ENCODE assay signal across 1 cellular context in the genomic region with DNA sequence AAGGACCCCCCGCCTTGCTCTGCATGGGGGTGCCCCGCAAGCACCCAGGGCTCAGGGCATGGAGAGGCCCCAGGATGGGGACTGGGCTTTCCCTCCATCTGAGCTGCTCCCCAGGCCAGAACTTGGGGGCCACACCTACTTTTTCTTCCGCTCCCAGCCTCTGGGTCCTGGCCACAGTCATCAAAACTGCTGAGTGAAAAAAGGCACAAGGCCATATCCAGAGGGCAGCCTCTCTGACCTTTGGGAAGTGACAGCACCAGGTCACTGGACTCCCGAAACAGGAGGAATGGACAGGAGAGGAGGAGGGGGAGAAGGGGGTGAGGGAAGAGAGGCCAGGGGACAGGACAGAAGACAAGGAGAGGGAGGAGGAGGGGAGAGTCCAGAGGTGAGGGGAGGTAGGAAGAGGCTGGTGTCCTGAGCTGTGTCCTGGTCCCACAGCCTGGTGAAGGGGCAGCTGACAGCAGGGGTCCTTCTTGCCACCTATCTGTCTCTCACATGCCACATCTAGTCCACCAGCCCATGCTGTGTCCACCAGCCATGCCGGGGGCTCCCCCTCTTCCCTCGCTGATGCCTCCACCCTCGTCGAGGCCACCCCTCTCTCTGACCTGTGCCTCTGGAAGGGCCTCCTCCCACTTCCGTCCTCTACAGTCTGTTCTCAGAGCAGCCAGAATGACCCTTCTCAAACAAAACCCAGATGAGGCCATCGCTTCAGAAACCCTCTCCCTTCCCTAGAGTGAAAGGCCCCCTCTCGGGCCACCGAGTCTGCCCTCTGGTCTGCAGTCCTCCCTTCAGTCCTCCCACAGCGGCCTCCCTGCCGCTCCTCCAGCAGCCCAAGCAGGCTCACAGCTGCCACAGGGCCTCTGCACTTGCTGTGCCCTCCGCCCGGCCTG.
TF ChIP-seq lines count a peak whose summit lies in the region.

No MANE protein-coding gene starts in this region.

TF ChIP-seq in HepG2, 621 proteins besides CTCF, POLR2A, EP300 and RAD21 (continued from another document and continues in another):
- TF ChIP-seq, protein P1, sequence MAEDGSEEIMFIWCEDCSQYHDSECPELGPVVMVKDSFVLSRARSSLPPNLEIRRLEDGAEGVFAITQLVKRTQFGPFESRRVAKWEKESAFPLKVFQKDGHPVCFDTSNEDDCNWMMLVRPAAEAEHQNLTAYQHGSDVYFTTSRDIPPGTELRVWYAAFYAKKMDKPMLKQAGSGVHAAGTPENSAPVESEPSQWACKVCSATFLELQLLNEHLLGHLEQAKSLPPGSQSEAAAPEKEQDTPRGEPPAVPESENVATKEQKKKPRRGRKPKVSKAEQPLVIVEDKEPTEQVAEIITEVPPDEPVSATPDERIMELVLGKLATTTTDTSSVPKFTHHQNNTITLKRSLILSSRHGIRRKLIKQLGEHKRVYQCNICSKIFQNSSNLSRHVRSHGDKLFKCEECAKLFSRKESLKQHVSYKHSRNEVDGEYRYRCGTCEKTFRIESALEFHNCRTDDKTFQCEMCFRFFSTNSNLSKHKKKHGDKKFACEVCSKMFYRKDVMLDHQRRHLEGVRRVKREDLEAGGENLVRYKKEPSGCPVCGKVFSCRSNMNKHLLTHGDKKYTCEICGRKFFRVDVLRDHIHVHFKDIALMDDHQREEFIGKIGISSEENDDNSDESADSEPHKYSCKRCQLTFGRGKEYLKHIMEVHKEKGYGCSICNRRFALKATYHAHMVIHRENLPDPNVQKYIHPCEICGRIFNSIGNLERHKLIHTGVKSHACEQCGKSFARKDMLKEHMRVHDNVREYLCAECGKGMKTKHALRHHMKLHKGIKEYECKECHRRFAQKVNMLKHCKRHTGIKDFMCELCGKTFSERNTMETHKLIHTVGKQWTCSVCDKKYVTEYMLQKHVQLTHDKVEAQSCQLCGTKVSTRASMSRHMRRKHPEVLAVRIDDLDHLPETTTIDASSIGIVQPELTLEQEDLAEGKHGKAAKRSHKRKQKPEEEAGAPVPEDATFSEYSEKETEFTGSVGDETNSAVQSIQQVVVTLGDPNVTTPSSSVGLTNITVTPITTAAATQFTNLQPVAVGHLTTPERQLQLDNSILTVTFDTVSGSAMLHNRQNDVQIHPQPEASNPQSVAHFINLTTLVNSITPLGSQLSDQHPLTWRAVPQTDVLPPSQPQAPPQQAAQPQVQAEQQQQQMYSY (CRISPR knock-in tag; IDR thresholded peaks at IDR 0.05): peak; percentile 89
- TF ChIP-seq, protein P2, sequence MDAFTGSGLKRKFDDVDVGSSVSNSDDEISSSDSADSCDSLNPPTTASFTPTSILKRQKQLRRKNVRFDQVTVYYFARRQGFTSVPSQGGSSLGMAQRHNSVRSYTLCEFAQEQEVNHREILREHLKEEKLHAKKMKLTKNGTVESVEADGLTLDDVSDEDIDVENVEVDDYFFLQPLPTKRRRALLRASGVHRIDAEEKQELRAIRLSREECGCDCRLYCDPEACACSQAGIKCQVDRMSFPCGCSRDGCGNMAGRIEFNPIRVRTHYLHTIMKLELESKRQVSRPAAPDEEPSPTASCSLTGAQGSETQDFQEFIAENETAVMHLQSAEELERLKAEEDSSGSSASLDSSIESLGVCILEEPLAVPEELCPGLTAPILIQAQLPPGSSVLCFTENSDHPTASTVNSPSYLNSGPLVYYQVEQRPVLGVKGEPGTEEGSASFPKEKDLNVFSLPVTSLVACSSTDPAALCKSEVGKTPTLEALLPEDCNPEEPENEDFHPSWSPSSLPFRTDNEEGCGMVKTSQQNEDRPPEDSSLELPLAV (CRISPR knock-in tag; conservative IDR thresholded peaks at IDR 0.05; ENCODE audit: low read depth): no peak
- TF ChIP-seq, protein P3, sequence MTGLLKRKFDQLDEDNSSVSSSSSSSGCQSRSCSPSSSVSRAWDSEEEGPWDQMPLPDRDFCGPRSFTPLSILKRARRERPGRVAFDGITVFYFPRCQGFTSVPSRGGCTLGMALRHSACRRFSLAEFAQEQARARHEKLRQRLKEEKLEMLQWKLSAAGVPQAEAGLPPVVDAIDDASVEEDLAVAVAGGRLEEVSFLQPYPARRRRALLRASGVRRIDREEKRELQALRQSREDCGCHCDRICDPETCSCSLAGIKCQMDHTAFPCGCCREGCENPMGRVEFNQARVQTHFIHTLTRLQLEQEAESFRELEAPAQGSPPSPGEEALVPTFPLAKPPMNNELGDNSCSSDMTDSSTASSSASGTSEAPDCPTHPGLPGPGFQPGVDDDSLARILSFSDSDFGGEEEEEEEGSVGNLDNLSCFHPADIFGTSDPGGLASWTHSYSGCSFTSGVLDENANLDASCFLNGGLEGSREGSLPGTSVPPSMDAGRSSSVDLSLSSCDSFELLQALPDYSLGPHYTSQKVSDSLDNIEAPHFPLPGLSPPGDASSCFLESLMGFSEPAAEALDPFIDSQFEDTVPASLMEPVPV (CRISPR knock-in tag; IDR thresholded peaks at IDR 0.05): no peak
- TF ChIP-seq CHCHD3 (CRISPR knock-in tag; IDR thresholded peaks at IDR 0.05) (no peak), ASH2L (IDR thresholded peaks at IDR 0.05; ENCODE audit: insufficient read length, low read depth, low read length) (no peak), ZNF563 (CRISPR knock-in tag; IDR thresholded peaks at IDR 0.05) (no peak), RFX1 (IDR thresholded peaks at IDR 0.05) (no peak), ZSCAN25 (CRISPR knock-in tag; IDR thresholded peaks at IDR 0.05) (peak; percentile 95), WIZ (CRISPR knock-in tag; IDR thresholded peaks at IDR 0.05) (0 out of 2 replicates have a peak, but pooled peaks have one; percentile 19), ZNF724P (CRISPR knock-in tag; IDR thresholded peaks at IDR 0.05; ENCODE audit: borderline replicate concordance) (no peak; the same call in 1 of the 2 replicates), MIXL1 (CRISPR knock-in tag; IDR thresholded peaks at IDR 0.05) (no peak), CENPX (CRISPR knock-in tag; IDR thresholded peaks at IDR 0.05) (no peak), POLR2AphosphoS2 (IDR thresholded peaks at IDR 0.05; ENCODE audit: low read depth, low read length) (no peak), PPARG (CRISPR knock-in tag; conservative IDR thresholded peaks at IDR 0.05) (no peak), KLF13 (CRISPR knock-in tag; IDR thresholded peaks at IDR 0.05) (no peak), ZNF329 (CRISPR knock-in tag; IDR thresholded peaks at IDR 0.05; ENCODE audit: low read depth) (no peak), RORA (CRISPR knock-in tag; IDR thresholded peaks at IDR 0.05) (no peak), SMAD9 (CRISPR knock-in tag; IDR thresholded peaks at IDR 0.05) (0 out of 2 replicates have a peak, but pooled peaks have one; percentile 27), HMG20A (CRISPR knock-in tag; IDR thresholded peaks at IDR 0.05; ENCODE audit: borderline replicate concordance) (peak; percentile 11; the same call in 1 of the 2 replicates), ZNF775 (CRISPR knock-in tag; IDR thresholded peaks at IDR 0.05; ENCODE audit: borderline replicate concordance) (no peak), MIER3 (CRISPR knock-in tag; IDR thresholded peaks at IDR 0.05; ENCODE audit: borderline replicate concordance) (peak; percentile 13; the same call in 1 of the 2 replicates), ZNF451 (CRISPR knock-in tag; IDR thresholded peaks at IDR 0.05) (no peak; the same call in 1 of the 2 replicates), MYNN (CRISPR knock-in tag; IDR thresholded peaks at IDR 0.05; ENCODE audit: low read depth) (no peak), SKI (IDR thresholded peaks at IDR 0.05; ENCODE audit: partially characterized antibody) (no peak), ZNF816 (CRISPR knock-in tag; IDR thresholded peaks at IDR 0.05; ENCODE audit: borderline replicate concordance) (no peak)
- TF ChIP-seq, protein P4, sequence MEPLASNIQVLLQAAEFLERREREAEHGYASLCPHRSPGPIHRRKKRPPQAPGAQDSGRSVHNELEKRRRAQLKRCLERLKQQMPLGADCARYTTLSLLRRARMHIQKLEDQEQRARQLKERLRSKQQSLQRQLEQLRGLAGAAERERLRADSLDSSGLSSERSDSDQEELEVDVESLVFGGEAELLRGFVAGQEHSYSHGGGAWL (CRISPR knock-in tag; IDR thresholded peaks at IDR 0.05): no peak; the same call in 1 of the 2 replicates
- TF ChIP-seq, protein P5, sequence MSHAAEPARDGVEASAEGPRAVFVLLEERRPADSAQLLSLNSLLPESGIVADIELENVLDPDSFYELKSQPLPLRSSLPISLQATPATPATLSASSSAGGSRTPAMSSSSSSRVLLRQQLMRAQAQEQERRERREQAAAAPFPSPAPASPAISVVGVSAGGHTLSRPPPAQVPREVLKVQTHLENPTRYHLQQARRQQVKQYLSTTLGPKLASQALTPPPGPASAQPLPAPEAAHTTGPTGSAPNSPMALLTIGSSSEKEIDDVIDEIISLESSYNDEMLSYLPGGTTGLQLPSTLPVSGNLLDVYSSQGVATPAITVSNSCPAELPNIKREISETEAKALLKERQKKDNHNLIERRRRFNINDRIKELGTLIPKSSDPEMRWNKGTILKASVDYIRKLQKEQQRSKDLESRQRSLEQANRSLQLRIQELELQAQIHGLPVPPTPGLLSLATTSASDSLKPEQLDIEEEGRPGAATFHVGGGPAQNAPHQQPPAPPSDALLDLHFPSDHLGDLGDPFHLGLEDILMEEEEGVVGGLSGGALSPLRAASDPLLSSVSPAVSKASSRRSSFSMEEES (CRISPR knock-in tag; IDR thresholded peaks at IDR 0.05): no peak
- TF ChIP-seq, protein P6, sequence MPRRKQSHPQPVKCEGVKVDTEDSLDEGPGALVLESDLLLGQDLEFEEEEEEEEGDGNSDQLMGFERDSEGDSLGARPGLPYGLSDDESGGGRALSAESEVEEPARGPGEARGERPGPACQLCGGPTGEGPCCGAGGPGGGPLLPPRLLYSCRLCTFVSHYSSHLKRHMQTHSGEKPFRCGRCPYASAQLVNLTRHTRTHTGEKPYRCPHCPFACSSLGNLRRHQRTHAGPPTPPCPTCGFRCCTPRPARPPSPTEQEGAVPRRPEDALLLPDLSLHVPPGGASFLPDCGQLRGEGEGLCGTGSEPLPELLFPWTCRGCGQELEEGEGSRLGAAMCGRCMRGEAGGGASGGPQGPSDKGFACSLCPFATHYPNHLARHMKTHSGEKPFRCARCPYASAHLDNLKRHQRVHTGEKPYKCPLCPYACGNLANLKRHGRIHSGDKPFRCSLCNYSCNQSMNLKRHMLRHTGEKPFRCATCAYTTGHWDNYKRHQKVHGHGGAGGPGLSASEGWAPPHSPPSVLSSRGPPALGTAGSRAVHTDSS (CRISPR knock-in tag; conservative IDR thresholded peaks at IDR 0.05): no peak
- TF ChIP-seq, protein P7, sequence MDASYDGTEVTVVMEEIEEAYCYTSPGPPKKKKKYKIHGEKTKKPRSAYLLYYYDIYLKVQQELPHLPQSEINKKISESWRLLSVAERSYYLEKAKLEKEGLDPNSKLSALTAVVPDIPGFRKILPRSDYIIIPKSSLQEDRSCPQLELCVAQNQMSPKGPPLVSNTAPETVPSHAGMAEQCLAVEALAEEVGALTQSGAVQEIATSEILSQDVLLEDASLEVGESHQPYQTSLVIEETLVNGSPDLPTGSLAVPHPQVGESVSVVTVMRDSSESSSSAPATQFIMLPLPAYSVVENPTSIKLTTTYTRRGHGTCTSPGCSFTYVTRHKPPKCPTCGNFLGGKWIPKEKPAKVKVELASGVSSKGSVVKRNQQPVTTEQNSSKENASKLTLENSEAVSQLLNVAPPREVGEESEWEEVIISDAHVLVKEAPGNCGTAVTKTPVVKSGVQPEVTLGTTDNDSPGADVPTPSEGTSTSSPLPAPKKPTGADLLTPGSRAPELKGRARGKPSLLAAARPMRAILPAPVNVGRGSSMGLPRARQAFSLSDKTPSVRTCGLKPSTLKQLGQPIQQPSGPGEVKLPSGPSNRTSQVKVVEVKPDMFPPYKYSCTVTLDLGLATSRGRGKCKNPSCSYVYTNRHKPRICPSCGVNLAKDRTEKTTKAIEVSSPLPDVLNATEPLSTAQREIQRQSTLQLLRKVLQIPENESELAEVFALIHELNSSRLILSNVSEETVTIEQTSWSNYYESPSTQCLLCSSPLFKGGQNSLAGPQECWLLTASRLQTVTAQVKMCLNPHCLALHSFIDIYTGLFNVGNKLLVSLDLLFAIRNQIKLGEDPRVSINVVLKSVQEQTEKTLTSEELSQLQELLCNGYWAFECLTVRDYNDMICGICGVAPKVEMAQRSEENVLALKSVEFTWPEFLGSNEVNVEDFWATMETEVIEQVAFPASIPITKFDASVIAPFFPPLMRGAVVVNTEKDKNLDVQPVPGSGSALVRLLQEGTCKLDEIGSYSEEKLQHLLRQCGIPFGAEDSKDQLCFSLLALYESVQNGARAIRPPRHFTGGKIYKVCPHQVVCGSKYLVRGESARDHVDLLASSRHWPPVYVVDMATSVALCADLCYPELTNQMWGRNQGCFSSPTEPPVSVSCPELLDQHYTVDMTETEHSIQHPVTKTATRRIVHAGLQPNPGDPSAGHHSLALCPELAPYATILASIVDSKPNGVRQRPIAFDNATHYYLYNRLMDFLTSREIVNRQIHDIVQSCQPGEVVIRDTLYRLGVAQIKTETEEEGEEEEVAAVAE (CRISPR knock-in tag; IDR thresholded peaks at IDR 0.05; ENCODE audit: borderline replicate concordance): 0 out of 2 replicates have a peak, but pooled peaks have one; percentile 33
- TF ChIP-seq, protein P8, sequence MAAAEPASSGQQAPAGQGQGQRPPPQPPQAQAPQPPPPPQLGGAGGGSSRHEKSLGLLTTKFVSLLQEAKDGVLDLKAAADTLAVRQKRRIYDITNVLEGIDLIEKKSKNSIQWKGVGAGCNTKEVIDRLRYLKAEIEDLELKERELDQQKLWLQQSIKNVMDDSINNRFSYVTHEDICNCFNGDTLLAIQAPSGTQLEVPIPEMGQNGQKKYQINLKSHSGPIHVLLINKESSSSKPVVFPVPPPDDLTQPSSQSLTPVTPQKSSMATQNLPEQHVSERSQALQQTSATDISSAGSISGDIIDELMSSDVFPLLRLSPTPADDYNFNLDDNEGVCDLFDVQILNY (CRISPR knock-in tag; conservative IDR thresholded peaks at IDR 0.05): no peak
- TF ChIP-seq, protein P9, sequence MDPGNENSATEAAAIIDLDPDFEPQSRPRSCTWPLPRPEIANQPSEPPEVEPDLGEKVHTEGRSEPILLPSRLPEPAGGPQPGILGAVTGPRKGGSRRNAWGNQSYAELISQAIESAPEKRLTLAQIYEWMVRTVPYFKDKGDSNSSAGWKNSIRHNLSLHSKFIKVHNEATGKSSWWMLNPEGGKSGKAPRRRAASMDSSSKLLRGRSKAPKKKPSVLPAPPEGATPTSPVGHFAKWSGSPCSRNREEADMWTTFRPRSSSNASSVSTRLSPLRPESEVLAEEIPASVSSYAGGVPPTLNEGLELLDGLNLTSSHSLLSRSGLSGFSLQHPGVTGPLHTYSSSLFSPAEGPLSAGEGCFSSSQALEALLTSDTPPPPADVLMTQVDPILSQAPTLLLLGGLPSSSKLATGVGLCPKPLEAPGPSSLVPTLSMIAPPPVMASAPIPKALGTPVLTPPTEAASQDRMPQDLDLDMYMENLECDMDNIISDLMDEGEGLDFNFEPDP (CRISPR knock-in tag; conservative IDR thresholded peaks at IDR 0.05): no peak
- TF ChIP-seq, protein P10, sequence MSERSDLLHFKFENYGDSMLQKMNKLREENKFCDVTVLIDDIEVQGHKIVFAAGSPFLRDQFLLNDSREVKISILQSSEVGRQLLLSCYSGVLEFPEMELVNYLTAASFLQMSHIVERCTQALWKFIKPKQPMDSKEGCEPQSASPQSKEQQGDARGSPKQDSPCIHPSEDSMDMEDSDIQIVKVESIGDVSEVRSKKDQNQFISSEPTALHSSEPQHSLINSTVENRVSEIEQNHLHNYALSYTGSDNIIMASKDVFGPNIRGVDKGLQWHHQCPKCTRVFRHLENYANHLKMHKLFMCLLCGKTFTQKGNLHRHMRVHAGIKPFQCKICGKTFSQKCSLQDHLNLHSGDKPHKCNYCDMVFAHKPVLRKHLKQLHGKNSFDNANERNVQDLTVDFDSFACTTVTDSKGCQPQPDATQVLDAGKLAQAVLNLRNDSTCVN (CRISPR knock-in tag; IDR thresholded peaks at IDR 0.05; ENCODE audit: borderline replicate concordance): peak; percentile 74; the same call in 1 of the 2 replicates
